ENCODE assay signal across 9 cellular contexts in the genomic region with DNA sequence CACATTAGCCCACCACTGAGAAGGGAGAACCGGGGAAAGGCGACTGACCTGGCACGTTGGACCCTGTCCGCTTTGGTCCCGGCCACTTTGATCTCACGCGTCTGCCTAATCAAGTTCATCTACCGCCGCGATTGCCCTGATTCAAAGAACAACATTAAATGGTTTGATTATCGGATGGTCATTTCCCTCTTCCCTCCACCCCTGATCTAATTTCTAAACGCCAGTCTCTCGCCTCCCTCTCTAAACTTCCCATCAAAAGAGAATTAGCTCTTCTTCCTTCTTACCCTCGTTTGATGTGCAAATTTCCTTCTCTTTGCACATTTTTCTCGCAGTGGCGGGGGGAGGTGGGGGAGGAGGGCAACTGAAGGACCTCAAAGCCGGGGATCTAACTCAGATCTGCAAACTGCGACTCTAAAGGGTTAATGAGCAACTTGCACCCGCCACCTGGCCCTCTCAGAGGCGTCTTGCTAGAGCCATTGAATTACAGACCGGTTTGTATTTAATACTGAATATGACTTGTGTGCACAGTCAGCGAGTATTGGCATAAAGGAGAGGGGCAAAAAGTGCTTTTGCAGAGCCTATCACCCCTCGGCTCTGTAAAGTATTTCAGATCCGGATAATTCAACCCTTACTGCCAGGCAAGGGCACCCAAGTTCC. TPM values are rescaled to one million over a fixed set of nuclear protein-coding genes. Genes with fewer than 3 reads are reported as not detected.
DNase-seq lines count a peak whose midpoint lies in the region; ATAC-seq and TF ChIP-seq lines count a peak whose summit lies in the region.
"Had no signal": no experiment of that assay in that cellular context is flagged by ENCODE, and none has a peak within 500 bp of the region (broad histone marks: within the 10 kb centered on the region; RNA-seq: fewer than 3 reads in every experiment).

No MANE protein-coding gene starts in this region.

- H3K36me3 Mint-ChIP-seq in chondrocyte (ENCODE audit: low read depth) (peaks cover 2% of the 10 kb centered on the region), type B pancreatic cell (no peaks in the 10 kb centered on the region)

- no peak for ATAC-seq in HG03571 (IDR thresholded peaks at IDR 0.05; ENCODE audit: unreplicated experiment)

- H3K27ac Mint-ChIP-seq in chondrocyte (ENCODE audit: unreplicated experiment): peak overlapping the region; percentile 94
- no peak overlapping the region for H3K27ac Mint-ChIP-seq in type B pancreatic cell

- intact Hi-C loops in lower leg skin (cut with DNase I; ENCODE audit: low total_unique reads): loop anchor here (10.0 kb wide), 1 partner anchor 171 kb away; no protein-coding TSS in a partner anchor

- DNase-seq in SKM-1 treated with dmso at 0.1 percent for 144 hours (lab: John Stamatoyannopoulos, UW; ENCODE audit: unreplicated experiment) (peak; percentile 11), SKM-1 (lab: John Stamatoyannopoulos, UW; ENCODE audit: unreplicated experiment) (no peak), chondrocyte (ENCODE audit: low spot score) (no peak), lower leg skin (ENCODE audit: low spot score in 2 of 2) (no peak), type B pancreatic cell (ENCODE audit: extremely low spot score, unreplicated experiment) (no peak), middle frontal gyrus (ENCODE audit: extremely low spot score, low spot score) (no peak), globus pallidus (ENCODE audit: low spot score) (no peak)

- no peak for TF ChIP-seq CTCF in chondrocyte (IDR thresholded peaks at IDR 0.05)
- no peak for TF ChIP-seq CTCF in lower leg skin (IDR thresholded peaks at IDR 0.05)
- TF ChIP-seq CTCF in type B pancreatic cell (conservative IDR thresholded peaks at IDR 0.05): no peak

- peak overlapping the region; percentile 98 for H3K4me3 Mint-ChIP-seq in chondrocyte (ENCODE audit: unreplicated experiment)
- peak overlapping the region; percentile 96 for H3K4me3 Mint-ChIP-seq in type B pancreatic cell

- H3K4me1 Mint-ChIP-seq in chondrocyte (ENCODE audit: low read depth): peaks cover 68% of the 10 kb centered on the region
- H3K4me1 Mint-ChIP-seq in type B pancreatic cell (ENCODE audit: unreplicated experiment): peaks cover 15% of the 10 kb centered on the region

- H3K4me3 ChIP-seq in lower leg skin (ENCODE audit: low read depth, poor library complexity, severe bottlenecking): peak overlapping the region; percentile 31
- H3K4me3 ChIP-seq: K562 had no signal

- 6 to 7% methylated on average over 24 of the region's 24 CpGs for WGBS in lower leg skin, 2 donors

- H3K27me3 Mint-ChIP-seq in chondrocyte (ENCODE audit: low read depth) (no peaks in the 10 kb centered on the region), type B pancreatic cell (peaks cover 83% of the 10 kb centered on the region)

- H3K9me3 Mint-ChIP-seq in chondrocyte (ENCODE audit: low read depth): no peaks in the 10 kb centered on the region
- no peaks in the 10 kb centered on the region for H3K9me3 Mint-ChIP-seq in type B pancreatic cell

- TF ChIP-seq POLR2A in lower leg skin (IDR thresholded peaks at IDR 0.05): no peak

RNA-seq across cellular contexts. Expression of gene DKK1, which starts 0.6 kb away (rescaled TPM):
- total RNA-seq in chondrocyte: 54.4 to 170 TPM (median 170 TPM) in 3 replicates
- 10 to 100 TPM; 27.7 to 68.9 (median 35.5) TPM for total RNA-seq in lower leg skin
- total RNA-seq in type B pancreatic cell (ENCODE audit: low replicate concordance): 6.9 and 33.2 TPM in 2 replicates
